Comparison of ENCODE assay signal across 22 cellular contexts in the genomic region with DNA sequence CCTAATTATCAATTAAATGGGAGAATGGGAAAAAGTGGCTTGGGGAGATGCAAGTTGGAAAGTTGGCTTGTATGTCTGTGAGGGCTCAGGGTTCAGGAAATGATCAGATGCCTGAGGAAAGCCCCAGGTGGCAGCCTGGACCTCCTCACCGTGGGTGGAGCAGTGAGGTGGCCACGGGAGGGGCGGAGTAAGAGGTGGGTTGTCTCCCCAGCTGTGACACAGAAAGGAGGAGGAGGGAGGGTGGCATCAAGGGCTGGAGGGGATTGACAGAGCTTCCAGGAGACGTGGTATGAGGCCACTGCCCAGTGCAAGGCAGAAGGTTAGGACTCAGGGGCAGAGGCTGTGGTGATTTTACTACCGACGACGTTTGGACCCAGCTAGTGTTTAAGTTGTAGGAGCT.
DNase-seq lines count a peak whose midpoint lies in the region; ATAC-seq, FAIRE-seq and TF ChIP-seq lines count a peak whose summit lies in the region.
"Had no signal": no experiment of that assay in that cellular context is flagged by ENCODE, and none has a peak within 500 bp of the region (broad histone marks: within the 10 kb centered on the region; RNA-seq: fewer than 3 reads in every experiment).

No MANE protein-coding gene starts in this region.

- H2BK15ac ChIP-seq in mesendoderm (replicated peaks; ENCODE audit: low read depth), result no peak overlapping the region

- H3K4ac ChIP-seq in mesendoderm (ENCODE audit: low read depth, low read length), result no peak overlapping the region

- no peak overlapping the region for H3K9ac ChIP-seq in mesendoderm (ENCODE audit: low read length)

- H2AK5ac ChIP-seq in mesendoderm (ENCODE audit: low read length), result no peak overlapping the region

- no peak overlapping the region for H3K27ac ChIP-seq in mesendoderm (ENCODE audit: low read depth, low read length)
- H3K27ac ChIP-seq in caudate nucleus (ENCODE audit: low read depth, low read length), result no peak overlapping the region
- H3K27ac ChIP-seq: colonic mucosa, heart left ventricle, RWPE1, tibial nerve had no signal

- no peak overlapping the region for H3K4me3 Mint-ChIP-seq in activated CD8-positive, alpha-beta T cell treated with anti-CD3 and anti-CD28 coated beads for 36 hours
- H3K4me3 Mint-ChIP-seq in activated CD8-positive, alpha-beta T cell treated with anti-CD3 and anti-CD28 coated beads, Interleukin-2, amount 10 ng/mL, durations not matched to agents 7 days and 5 days, result no peak overlapping the region
- H3K4me3 Mint-ChIP-seq in activated T-helper 2 cell treated with anti-CD3 and anti-CD28 coated beads, Interferon-gamma antibody, Interleukin-2, Interleukin-4, amounts not matched to agents 10 μg/mL and 5 μg/mL and 100 μg/mL, durations not matched to agents 14 hours and 24 hours and 36 hours (ENCODE audit: low read depth), result no peak overlapping the region
- H3K4me3 Mint-ChIP-seq: activated T-cell treated with anti-CD3 and anti-CD28 coated beads, Interleukin-2, amount 50 U/mL, for 4 hours had no signal

- no peak overlapping the region for H2BK5ac ChIP-seq in mesendoderm (ENCODE audit: low read length)

- no CpG with 5 or more reads among the region's 7 CpGs for WGBS in mesendoderm (ENCODE audit: extremely low coverage, insufficient coverage, low lambda C conversion rate)

- ATAC-seq in activated CD8-positive, alpha-beta T cell treated with anti-CD3 and anti-CD28 coated beads for 36 hours, result peak; percentile 64
- no peak for ATAC-seq in activated CD8-positive, alpha-beta T cell treated with anti-CD3 and anti-CD28 coated beads, Interleukin-2, amount 10 ng/mL, durations not matched to agents 7 days and 5 days
- ATAC-seq in left lobe of liver, result no peak
- ATAC-seq: activated T-cell treated with anti-CD3 and anti-CD28 coated beads, Interleukin-2, amount 50 U/mL, for 4 hours; sciatic nerve had no signal

- H3K27ac Mint-ChIP-seq in activated CD8-positive, alpha-beta T cell treated with anti-CD3 and anti-CD28 coated beads for 36 hours, result no peak overlapping the region
- no peak overlapping the region for H3K27ac Mint-ChIP-seq in activated CD8-positive, alpha-beta T cell treated with anti-CD3 and anti-CD28 coated beads, Interleukin-2, amount 10 ng/mL, durations not matched to agents 7 days and 5 days
- peak overlapping the region; percentile 22 for H3K27ac Mint-ChIP-seq in activated T-helper 2 cell treated with anti-CD3 and anti-CD28 coated beads, Interferon-gamma antibody, Interleukin-2, Interleukin-4, amounts not matched to agents 10 μg/mL and 5 μg/mL and 100 μg/mL, durations not matched to agents 14 hours and 24 hours and 36 hours

- H3K4me1 Mint-ChIP-seq in activated CD8-positive, alpha-beta T cell treated with anti-CD3 and anti-CD28 coated beads for 36 hours (ENCODE audit: low read depth), result no peaks in the 10 kb centered on the region
- H3K4me1 Mint-ChIP-seq in activated CD8-positive, alpha-beta T cell treated with anti-CD3 and anti-CD28 coated beads, Interleukin-2, amount 10 ng/mL, durations not matched to agents 7 days and 5 days (ENCODE audit: low read depth), result no peaks in the 10 kb centered on the region
- H3K4me1 Mint-ChIP-seq in activated T-helper 2 cell treated with anti-CD3 and anti-CD28 coated beads, Interferon-gamma antibody, Interleukin-2, Interleukin-4, amounts not matched to agents 10 μg/mL and 5 μg/mL and 100 μg/mL, durations not matched to agents 14 hours and 24 hours and 36 hours (ENCODE audit: low read depth), result peaks cover 11% of the 10 kb centered on the region

- no peak for FAIRE-seq in GM19239 (lab: Jason Lieb, UNC)
- FAIRE-seq: TTC549 had no signal

- no peak overlapping the region for H4K8ac ChIP-seq in mesendoderm (ENCODE audit: low read depth, low read length)

- no peaks in the 10 kb centered on the region for H3K27me3 ChIP-seq in H7 (ENCODE audit: control insufficient read depth, insufficient read depth, low read length)
- no peaks in the 10 kb centered on the region for H3K27me3 ChIP-seq in mesendoderm (ENCODE audit: insufficient read depth, low read length, poor library complexity)
- H3K27me3 ChIP-seq: colonic mucosa, heart left ventricle, tibial nerve had no signal

- intact Hi-C loops in activated CD8-positive, alpha-beta T cell treated with anti-CD3 and anti-CD28 coated beads for 36 hours (cut with micrococcal nuclease), result no loop called here
- intact Hi-C loops in activated T-helper 2 cell treated with anti-CD3 and anti-CD28 coated beads, Interferon-gamma antibody, Interleukin-2, Interleukin-4, amounts not matched to agents 10 μg/mL and 5 μg/mL and 100 μg/mL, durations not matched to agents 14 hours and 24 hours and 36 hours (cut with micrococcal nuclease), result no loop called here

- no peaks in the 10 kb centered on the region for H3K27me3 Mint-ChIP-seq in activated CD8-positive, alpha-beta T cell treated with anti-CD3 and anti-CD28 coated beads for 36 hours
- no peaks in the 10 kb centered on the region for H3K27me3 Mint-ChIP-seq in activated CD8-positive, alpha-beta T cell treated with anti-CD3 and anti-CD28 coated beads, Interleukin-2, amount 10 ng/mL, durations not matched to agents 7 days and 5 days (ENCODE audit: low read depth)
- H3K27me3 Mint-ChIP-seq in activated T-helper 2 cell treated with anti-CD3 and anti-CD28 coated beads, Interferon-gamma antibody, Interleukin-2, Interleukin-4, amounts not matched to agents 10 μg/mL and 5 μg/mL and 100 μg/mL, durations not matched to agents 14 hours and 24 hours and 36 hours (ENCODE audit: low read depth), result no peaks in the 10 kb centered on the region

- H3K18ac ChIP-seq in mesendoderm (ENCODE audit: low read length), result no peak overlapping the region

- peaks cover 4% of the 10 kb centered on the region for H3K9me3 Mint-ChIP-seq in activated CD8-positive, alpha-beta T cell treated with anti-CD3 and anti-CD28 coated beads for 36 hours
- H3K9me3 Mint-ChIP-seq in activated CD8-positive, alpha-beta T cell treated with anti-CD3 and anti-CD28 coated beads, Interleukin-2, amount 10 ng/mL, durations not matched to agents 7 days and 5 days (ENCODE audit: insufficient read depth), result no peaks in the 10 kb centered on the region
- H3K9me3 Mint-ChIP-seq in activated T-helper 2 cell treated with anti-CD3 and anti-CD28 coated beads, Interferon-gamma antibody, Interleukin-2, Interleukin-4, amounts not matched to agents 10 μg/mL and 5 μg/mL and 100 μg/mL, durations not matched to agents 14 hours and 24 hours and 36 hours, result no peaks in the 10 kb centered on the region

- CTCF ChIA-PET in activated CD8-positive, alpha-beta T cell treated with anti-CD3 and anti-CD28 coated beads for 36 hours (lab: Charles Lee), result no interaction called here
- CTCF ChIA-PET in activated CD8-positive, alpha-beta T cell treated with anti-CD3 and anti-CD28 coated beads, Interleukin-2, amount 10 ng/mL, durations not matched to agents 7 days and 5 days (lab: Charles Lee), result no interaction called here

- H3K36me3 Mint-ChIP-seq in activated CD8-positive, alpha-beta T cell treated with anti-CD3 and anti-CD28 coated beads for 36 hours (ENCODE audit: low read depth), result no peaks in the 10 kb centered on the region
- H3K36me3 Mint-ChIP-seq in activated CD8-positive, alpha-beta T cell treated with anti-CD3 and anti-CD28 coated beads, Interleukin-2, amount 10 ng/mL, durations not matched to agents 7 days and 5 days (ENCODE audit: low read depth), result no peaks in the 10 kb centered on the region
- no peaks in the 10 kb centered on the region for H3K36me3 Mint-ChIP-seq in activated T-helper 2 cell treated with anti-CD3 and anti-CD28 coated beads, Interferon-gamma antibody, Interleukin-2, Interleukin-4, amounts not matched to agents 10 μg/mL and 5 μg/mL and 100 μg/mL, durations not matched to agents 14 hours and 24 hours and 36 hours (ENCODE audit: low read depth)
- H3K36me3 Mint-ChIP-seq: activated naive CD4-positive, alpha-beta T cell treated with anti-CD3 and anti-CD28 coated beads, Interleukin-2, amount 50 U/mL, for 72 hours had no signal

- H3K4me2 ChIP-seq in mesendoderm (ENCODE audit: low read length), result no peak overlapping the region

- POLR2A ChIA-PET in activated CD8-positive, alpha-beta T cell treated with anti-CD3 and anti-CD28 coated beads for 36 hours (lab: Charles Lee), result no interaction called here
- POLR2A ChIA-PET in activated CD8-positive, alpha-beta T cell treated with anti-CD3 and anti-CD28 coated beads, Interleukin-2, amount 10 ng/mL, durations not matched to agents 7 days and 5 days (lab: Charles Lee), result no interaction called here

- peak; percentile 18 for DNase-seq in activated CD8-positive, alpha-beta T cell treated with anti-CD3 and anti-CD28 coated beads for 36 hours
- DNase-seq in activated CD8-positive, alpha-beta T cell treated with anti-CD3 and anti-CD28 coated beads, Interleukin-2, amount 10 ng/mL, durations not matched to agents 7 days and 5 days, result no peak
- DNase-seq in H7 (peak; percentile 12), mesendoderm (peak; percentile 18), caudate nucleus (lab: John Stamatoyannopoulos, UW) (no peak), left lobe of liver (ENCODE audit: low spot score) (no peak), GM19239 (ENCODE audit: insufficient read length, low spot score) (no peak)
- DNase-seq in activated T-helper 2 cell treated with anti-CD3 and anti-CD28 coated beads, Interferon-gamma antibody, Interleukin-2, Interleukin-4, amounts not matched to agents 10 μg/mL and 5 μg/mL and 100 μg/mL, durations not matched to agents 14 hours and 24 hours and 36 hours (ENCODE audit: low spot score), result no peak
- DNase-seq: activated T-cell treated with anti-CD3 and anti-CD28 coated beads, Interleukin-2, amount 50 U/mL, for 4 hours; colonic mucosa; HCEC 1CT; heart left ventricle; NCI-H1694 treated with DMSO at 0.1 percent for 48 hours; NCI-H2227 treated with DMSO at 0.1 percent for 48 hours; occipital lobe; stimulated activated naive CD4-positive, alpha-beta T cell had no signal

- H3K56ac ChIP-seq in mesendoderm (ENCODE audit: low read length), result no peak overlapping the region

- H3K23ac ChIP-seq in mesendoderm (ENCODE audit: low read length), result no peak overlapping the region

- TF ChIP-seq CTCF in activated CD8-positive, alpha-beta T cell treated with anti-CD3 and anti-CD28 coated beads for 36 hours (IDR thresholded peaks at IDR 0.05), result no peak

- H3K36me3 ChIP-seq in H7 (replicated peaks; ENCODE audit: control insufficient read depth, insufficient read depth, low read length) (no peaks in the 10 kb centered on the region), mesendoderm (ENCODE audit: control insufficient read depth, insufficient read depth, low read length) (no peaks in the 10 kb centered on the region)
- H3K36me3 ChIP-seq: colonic mucosa, heart left ventricle had no signal

- no peaks in the 10 kb centered on the region for H3K79me1 ChIP-seq in mesendoderm (ENCODE audit: low read length)

- H4K5ac ChIP-seq in mesendoderm (ENCODE audit: low read length), result no peak overlapping the region

- H2BK120ac ChIP-seq in mesendoderm (ENCODE audit: low read depth, low read length), result no peak overlapping the region

- no peaks in the 10 kb centered on the region for H3K79me2 ChIP-seq in mesendoderm (ENCODE audit: control insufficient read depth, insufficient read depth, low read length)

- H3K4me3 ChIP-seq in H7 (ENCODE audit: insufficient read depth, low read depth, low read length) (no peak overlapping the region), mesendoderm (ENCODE audit: low read length) (no peak overlapping the region)
- H3K4me3 ChIP-seq: colonic mucosa, heart left ventricle, lung, tibial nerve had no signal

- no peaks in the 10 kb centered on the region for H3K4me1 ChIP-seq in mesendoderm (ENCODE audit: control insufficient read depth, low read depth, low read length)
- H3K4me1 ChIP-seq: colonic mucosa, tibial nerve had no signal

Comparison
In these comparisons a context has a peak if more than half of its experiments do, and no peak if none do; other contexts are left out.
1. DNase-seq: peak in activated CD8-positive, alpha-beta T cell treated with anti-CD3 and anti-CD28 coated beads for 36 hours (single experiment), H7 (single experiment) and mesendoderm (single experiment); none in activated CD8-positive, alpha-beta T cell treated with anti-CD3 and anti-CD28 coated beads, Interleukin-2, amount 10 ng/mL, durations not matched to agents 7 days and 5 days (single experiment), activated T-helper 2 cell treated with anti-CD3 and anti-CD28 coated beads, Interferon-gamma antibody, Interleukin-2, Interleukin-4, amounts not matched to agents 10 μg/mL and 5 μg/mL and 100 μg/mL, durations not matched to agents 14 hours and 24 hours and 36 hours (single experiment), caudate nucleus (0 of 61), left lobe of liver (single experiment) and GM19239 (single experiment).